In genomic region chr14:24233538-24233866, GRCh38 we compare ENCODE assay signal across 8 cellular contexts. TPM values are rescaled to one million over a fixed set of nuclear protein-coding genes. Genes with fewer than 3 reads are reported as not detected.
A peak's percentile ranks its signal among the peaks of the same experiment; 100 is the strongest.
DNase-seq lines count a peak whose midpoint lies in the region; ATAC-seq and TF ChIP-seq lines count a peak whose summit lies in the region.

No MANE protein-coding gene starts in this region.

- H3K27ac Mint-ChIP-seq in T-helper 1 cell treated with Interleukin-12 subunit alpha and Interleukin-12 subunit beta and Interleukin-4 antibody, amounts not matched to agents 30 μg/mL and 1 μg/mL, for 36 hours, result peak overlapping the region; percentile 44
- H3K27ac Mint-ChIP-seq in activated CD8-positive, alpha-beta T cell treated with anti-CD3 and anti-CD28 coated beads for 36 hours, result peak overlapping the region; percentile 96

- H3K9me3 Mint-ChIP-seq in T-helper 1 cell treated with Interleukin-12 subunit alpha and Interleukin-12 subunit beta and Interleukin-4 antibody, amounts not matched to agents 30 μg/mL and 1 μg/mL, for 36 hours, result no peaks in the 10 kb centered on the region
- H3K9me3 Mint-ChIP-seq in activated CD8-positive, alpha-beta T cell treated with anti-CD3 and anti-CD28 coated beads for 36 hours, result no peaks in the 10 kb centered on the region

- peak overlapping the region; percentile 90 for H3K4me3 ChIP-seq in iPS-20b (ENCODE audit: low read length)

- peaks cover 44% of the 10 kb centered on the region for H3K4me1 Mint-ChIP-seq in T-helper 1 cell treated with Interleukin-12 subunit alpha and Interleukin-12 subunit beta and Interleukin-4 antibody, amounts not matched to agents 30 μg/mL and 1 μg/mL, for 36 hours (ENCODE audit: low read depth)
- H3K4me1 Mint-ChIP-seq in activated CD8-positive, alpha-beta T cell treated with anti-CD3 and anti-CD28 coated beads for 36 hours (ENCODE audit: low read depth), result peaks cover 48% of the 10 kb centered on the region

- CTCF ChIA-PET in activated CD8-positive, alpha-beta T cell treated with anti-CD3 and anti-CD28 coated beads for 36 hours (lab: Charles Lee), result interaction anchor here (1.2 to 27.8 kb wide), 5 partner anchors 9 to 100 kb away, joined by 4 to 873 read pairs (median 18); partner anchors contain the start of genes CIDEB, DHRS1, IRF9 and LTB4R

- DNase-seq in T-helper 1 cell, result no peak
- peak; percentile 35 for DNase-seq in activated CD8-positive, alpha-beta T cell treated with anti-CD3 and anti-CD28 coated beads for 36 hours
- no peak for DNase-seq in substantia nigra (lab: John Stamatoyannopoulos, UW)
- DNase-seq in EL, result no peak
- DNase-seq in GDM1 (lab: John Stamatoyannopoulos, UW), result no peak

- POLR2A ChIA-PET in activated CD8-positive, alpha-beta T cell treated with anti-CD3 and anti-CD28 coated beads for 36 hours (lab: Charles Lee), result interaction anchor here (0.6 to 2.3 kb wide), 8 partner anchors 8 to 206 kb away, joined by 3 to 15 read pairs (median 3); partner anchors contain the start of genes DHRS1, NOP9 and TINF2

- peaks cover 38% of the 10 kb centered on the region for H3K36me3 Mint-ChIP-seq in T-helper 1 cell treated with Interleukin-12 subunit alpha and Interleukin-12 subunit beta and Interleukin-4 antibody, amounts not matched to agents 30 μg/mL and 1 μg/mL, for 36 hours (ENCODE audit: low read depth)
- H3K36me3 Mint-ChIP-seq in activated CD8-positive, alpha-beta T cell treated with anti-CD3 and anti-CD28 coated beads for 36 hours (ENCODE audit: low read depth), result peaks cover 35% of the 10 kb centered on the region

- no peaks in the 10 kb centered on the region for H3K27me3 ChIP-seq in iPS-20b (ENCODE audit: insufficient read depth, low read length)

- no peak for TF ChIP-seq CTCF in activated CD8-positive, alpha-beta T cell treated with anti-CD3 and anti-CD28 coated beads for 36 hours (IDR thresholded peaks at IDR 0.05)

- no peak for ATAC-seq in activated CD8-positive, alpha-beta T cell treated with anti-CD3 and anti-CD28 coated beads for 36 hours
- ATAC-seq in HG02642 (IDR thresholded peaks at IDR 0.05; ENCODE audit: poor library complexity, unreplicated experiment), result no peak

- H3K27me3 Mint-ChIP-seq in T-helper 1 cell treated with Interleukin-12 subunit alpha and Interleukin-12 subunit beta and Interleukin-4 antibody, amounts not matched to agents 30 μg/mL and 1 μg/mL, for 36 hours (ENCODE audit: low read depth), result no peaks in the 10 kb centered on the region
- no peaks in the 10 kb centered on the region for H3K27me3 Mint-ChIP-seq in activated CD8-positive, alpha-beta T cell treated with anti-CD3 and anti-CD28 coated beads for 36 hours

- peak overlapping the region; percentile 97 for H3K4me3 Mint-ChIP-seq in T-helper 1 cell treated with Interleukin-12 subunit alpha and Interleukin-12 subunit beta and Interleukin-4 antibody, amounts not matched to agents 30 μg/mL and 1 μg/mL, for 36 hours
- peak overlapping the region; percentile 93 for H3K4me3 Mint-ChIP-seq in activated CD8-positive, alpha-beta T cell treated with anti-CD3 and anti-CD28 coated beads for 36 hours

- H3K27ac ChIP-seq in iPS-20b (ENCODE audit: low read length) (peak overlapping the region; percentile 82), substantia nigra (ENCODE audit: low read depth, low read length, poor library complexity, severe bottlenecking) (peak overlapping the region; percentile 96)

- H3K36me3 ChIP-seq in iPS-20b (ENCODE audit: insufficient read depth, low read depth, low read length), result peaks cover 43% of the 10 kb centered on the region

- peaks cover 5% of the 10 kb centered on the region for H3K4me1 ChIP-seq in iPS-20b (ENCODE audit: insufficient read depth, low read length)

- no peaks in the 10 kb centered on the region for H3K9me3 ChIP-seq in iPS-20b (ENCODE audit: insufficient read depth, low read depth, low read length)

- intact Hi-C loops in activated CD8-positive, alpha-beta T cell treated with anti-CD3 and anti-CD28 coated beads for 36 hours (cut with micrococcal nuclease), result no loop called here

- H3K9ac ChIP-seq in iPS-20b (ENCODE audit: low read depth, low read length), result peak overlapping the region; percentile 98

RNA-seq across cellular contexts. Expression of gene GMPR2, which starts 0.8 kb away (rescaled TPM):
- 10 to 100 TPM; 45.6 to 49.3 TPM for total RNA-seq in activated CD8-positive, alpha-beta T cell treated with anti-CD3 and anti-CD28 coated beads for 36 hours

RNA-seq across cellular contexts. Expression of gene NEDD8, which starts 1.3 kb away (rescaled TPM):
- 100 to 1,000 TPM; 167 to 172 TPM for total RNA-seq in activated CD8-positive, alpha-beta T cell treated with anti-CD3 and anti-CD28 coated beads for 36 hours

RNA-seq across cellular contexts. Expression of gene TINF2, which starts 8.9 kb away (rescaled TPM):
- total RNA-seq in activated CD8-positive, alpha-beta T cell treated with anti-CD3 and anti-CD28 coated beads for 36 hours, result 10 to 100 TPM; 77.4 to 84.9 TPM

RNA-seq across cellular contexts. Expression of gene MDP1, which starts 17.6 kb away (rescaled TPM):
- 10 to 100 TPM; 11.2 to 11.3 TPM for total RNA-seq in activated CD8-positive, alpha-beta T cell treated with anti-CD3 and anti-CD28 coated beads for 36 hours

RNA-seq across cellular contexts. Expression of gene CHMP4A, which starts 20.2 kb away (rescaled TPM):
- 10 to 100 TPM; 55.6 to 61.8 TPM for total RNA-seq in activated CD8-positive, alpha-beta T cell treated with anti-CD3 and anti-CD28 coated beads for 36 hours
